In genomic region chr20:38092260-38092857, GRCh38 we compare ENCODE assay signal across 17 cellular contexts. TPM values are rescaled to one million over a fixed set of nuclear protein-coding genes. Genes with fewer than 3 reads are reported as not detected.
DNase-seq lines count a peak whose midpoint lies in the region; TF ChIP-seq lines count a peak whose summit lies in the region.
"Had no signal": no experiment of that assay in that cellular context is flagged by ENCODE, and none has a peak within 500 bp of the region (broad histone marks: within the 10 kb centered on the region; RNA-seq: fewer than 3 reads in every experiment).

No MANE protein-coding gene starts in this region.

- H3K4me2 ChIP-seq in DOHH2 (ENCODE audit: low read length) (peak overlapping the region; percentile 44), trophoblast cell (ENCODE audit: low read length) (no peak overlapping the region)

- H3K79me2 ChIP-seq in DOHH2 (ENCODE audit: control insufficient read depth, low read length) (peaks cover 6% of the 10 kb centered on the region; the same call in 1 of the 2 replicates), trophoblast cell (ENCODE audit: control insufficient read depth, insufficient read depth, low read length, poor library complexity) (no peaks in the 10 kb centered on the region)

- H3K9me3 ChIP-seq in DOHH2 (ENCODE audit: control insufficient read depth, insufficient read depth, low read length) (no peaks in the 10 kb centered on the region), Peyer's patch (no peaks in the 10 kb centered on the region), trophoblast cell (ENCODE audit: insufficient read depth, low read depth, low read length) (no peaks in the 10 kb centered on the region), SJCRH30 (replicated peaks) (no peaks in the 10 kb centered on the region)

- H3K9me2 ChIP-seq in DOHH2 (replicated peaks; ENCODE audit: control insufficient read depth, low read length) = no peaks in the 10 kb centered on the region

- no CpG with 5 or more reads among the region's 12 CpGs for WGBS in trophoblast cell (ENCODE audit: extremely low coverage, insufficient coverage, insufficient read length)

- peak overlapping the region; percentile 36 for H2BK12ac ChIP-seq in trophoblast cell (ENCODE audit: low read length)

- no peak overlapping the region for H2AK5ac ChIP-seq in trophoblast cell (ENCODE audit: low read length)

- no peak overlapping the region for H3K4ac ChIP-seq in trophoblast cell (ENCODE audit: low read depth, low read length)

- no peak overlapping the region for H4K91ac ChIP-seq in trophoblast cell (ENCODE audit: low read depth, low read length)

- H3K27me3 ChIP-seq in DOHH2 (ENCODE audit: control insufficient read depth, low read length) (no peaks in the 10 kb centered on the region), Peyer's patch (no peaks in the 10 kb centered on the region), trophoblast cell (ENCODE audit: insufficient read depth, low read length) (no peaks in the 10 kb centered on the region), SJCRH30 (no peaks in the 10 kb centered on the region)

- no peak overlapping the region for H2BK5ac ChIP-seq in trophoblast cell (ENCODE audit: low read depth, low read length, poor library complexity)

- no peak for TF ChIP-seq POLR2A in Peyer's patch (IDR thresholded peaks at IDR 0.05)

- peak overlapping the region; percentile 78 for H3K27ac ChIP-seq in DOHH2 (ENCODE audit: low read depth, low read length)
- peak overlapping the region; percentile 45 to 79 (median 68) for H3K27ac ChIP-seq in Peyer's patch
- no peak overlapping the region for H3K27ac ChIP-seq in trophoblast cell (ENCODE audit: low read depth, low read length)
- H3K27ac ChIP-seq in SJCRH30 = no peak overlapping the region

- no peak overlapping the region for H2BK120ac ChIP-seq in trophoblast cell (ENCODE audit: insufficient read depth, low read length, poor library complexity)

- H3K4me3 ChIP-seq in DOHH2 (ENCODE audit: low read length) (peak overlapping the region; percentile 27), Peyer's patch (no peak overlapping the region), trophoblast cell (ENCODE audit: low read depth, low read length) (no peak overlapping the region), SJCRH30 (no peak overlapping the region)
- H3K4me3 ChIP-seq: K562 had no signal

- TF ChIP-seq CTCF in DOHH2 (IDR thresholded peaks at IDR 0.05; ENCODE audit: low read depth, low read length, poor library complexity, severe bottlenecking) = no peak
- TF ChIP-seq CTCF in Peyer's patch (IDR thresholded peaks at IDR 0.05) = no peak

- H4K20me1 ChIP-seq in DOHH2 (ENCODE audit: control insufficient read depth, insufficient read depth, low read depth, low read length) = no peaks in the 10 kb centered on the region

- H3F3A ChIP-seq in DOHH2 (ENCODE audit: control insufficient read depth, insufficient read depth) = peaks cover 19% of the 10 kb centered on the region

- DNase-seq in Peyer's patch (no peak), foreskin melanocyte (peak; percentile 71), trophoblast cell (no peak), A172 (ENCODE audit: low spot score) (no peak), T-helper 9 cell (no peak), SJCRH30 (no peak), NCI-H774 (lab: John Stamatoyannopoulos, UW) (no peak)
- DNase-seq: activated CD4-positive, CD25-positive, alpha-beta regulatory T cell; activated effector memory CD4-positive, alpha-beta T cell treated with anti-CD3 and anti-CD28 coated beads, Interleukin-2, amount 50 U/mL, for 16 hours; Calu3; cerebellar nuclear complex; kidney glomerular epithelial cell; NCI-H2107; nucleus accumbens; stimulated activated naive CD8-positive, alpha-beta T cell treated with anti-CD3 and anti-CD28 coated beads, Interleukin-15, Interleukin-2, amounts not matched to agents 100 U/mL and 50 U/mL, for 24 hours had no signal

- H3K14ac ChIP-seq in trophoblast cell (ENCODE audit: low read length) = no peak overlapping the region

- no peak overlapping the region for H3K18ac ChIP-seq in trophoblast cell (ENCODE audit: low read length)

- H3K36me3 ChIP-seq in DOHH2 (ENCODE audit: control insufficient read depth, low read length) = peaks cover 49% of the 10 kb centered on the region
- H3K36me3 ChIP-seq in Peyer's patch = peaks cover 0 to 32% (median 0%) of the 10 kb centered on the region in 3 donors
- peaks cover 17 to 23% of the 10 kb centered on the region in 2 experiments for H3K36me3 ChIP-seq in trophoblast cell (ENCODE audit: control insufficient read depth in 1 of 2, insufficient read depth in 2 of 2, low read length in 2 of 2)
- peaks cover 48% of the 10 kb centered on the region for H3K36me3 ChIP-seq in SJCRH30

- no peak overlapping the region for H2AFZ ChIP-seq in trophoblast cell (ENCODE audit: insufficient read depth, low read length, poor library complexity)

- no peak overlapping the region for H3K23ac ChIP-seq in trophoblast cell (ENCODE audit: low read length)

- no peak overlapping the region for H3K9ac ChIP-seq in trophoblast cell (ENCODE audit: low read length)

- H3K79me1 ChIP-seq in trophoblast cell (ENCODE audit: low read length) = peaks cover 12% of the 10 kb centered on the region

- peaks cover 57% of the 10 kb centered on the region for H3K4me1 ChIP-seq in DOHH2 (ENCODE audit: control insufficient read depth, low read length)
- H3K4me1 ChIP-seq in Peyer's patch = peaks cover 2 to 29% (median 16%) of the 10 kb centered on the region in 4 donors
- peaks cover 5 to 10% of the 10 kb centered on the region in 2 experiments for H3K4me1 ChIP-seq in trophoblast cell (ENCODE audit: control insufficient read depth in 1 of 2, insufficient read depth in 2 of 2, low read length in 2 of 2)
- peaks cover 6% of the 10 kb centered on the region; the same call in 1 of the 2 replicates for H3K4me1 ChIP-seq in SJCRH30

- H4K12ac ChIP-seq in trophoblast cell (ENCODE audit: low read depth, low read length) = no peak overlapping the region

- H4K8ac ChIP-seq in trophoblast cell (ENCODE audit: low read depth, low read length) = no peak overlapping the region

RNA-seq across cellular contexts. Expression of gene RPRD1B, which starts 58.8 kb away (rescaled TPM):
- 10 to 100 TPM; 44.5 to 55.4 (median 52.4) TPM for total RNA-seq in Peyer's patch
- polyA plus RNA-seq in trophoblast cell (2013) = 29.9 and 32.6 TPM in 2 replicates
- 13.5 and 17.9 TPM in 2 replicates for total RNA-seq in A172 (2014; rRNA removed; shearing (Covaris generic))
- total RNA-seq in SJCRH30 (2014; rRNA removed; shearing (Covaris generic)) = 55.7 and 56.6 TPM in 2 replicates

RNA-seq across cellular contexts. Expression of gene TTI1, which starts 59.1 kb away (rescaled TPM):
- total RNA-seq in Peyer's patch = 10 to 100 TPM in 3 of 4 donors, 1 to 10 TPM in 1; 9.3 to 34.7 (median 14.8) TPM
- polyA plus RNA-seq in trophoblast cell (2013) = 14.6 and 14.7 TPM in 2 replicates
- total RNA-seq in A172 (2014; rRNA removed; shearing (Covaris generic)) = 22.3 and 23.1 TPM in 2 replicates
- total RNA-seq in SJCRH30 (2014; rRNA removed; shearing (Covaris generic)) = 57.5 and 66.0 TPM in 2 replicates

Comparison
In these comparisons a context has a peak if more than half of its experiments do, and no peak if none do; other contexts are left out.
1. H3K27ac ChIP-seq: peak in DOHH2 (single experiment) and Peyer's patch (4 of 4); none in trophoblast cell (single experiment) and SJCRH30 (single experiment).